29 cellular contexts compared by ENCODE assay signal in the genomic region with DNA sequence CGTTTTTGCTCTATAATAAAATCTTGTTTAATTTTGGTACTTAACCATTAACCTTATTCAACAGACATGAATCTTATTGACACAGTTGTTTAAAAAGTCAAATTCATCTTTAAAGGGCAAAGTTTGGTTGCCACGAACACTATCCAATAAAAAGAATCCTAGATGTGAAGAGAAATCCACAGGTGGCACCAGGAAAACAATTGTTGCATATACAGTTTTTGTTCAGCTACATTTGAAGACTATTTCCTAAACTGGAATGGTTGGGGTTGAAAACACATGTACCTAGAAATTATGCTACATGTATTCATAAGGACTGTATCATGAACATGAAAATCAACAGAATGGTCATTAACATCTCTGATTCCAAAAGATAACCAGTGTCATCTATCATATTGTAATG.
A peak's percentile ranks its signal among the peaks of the same experiment; 100 is the strongest.
DNase-seq lines count a peak whose midpoint lies in the region; ATAC-seq and TF ChIP-seq lines count a peak whose summit lies in the region.
"Had no signal": no experiment of that assay in that cellular context is flagged by ENCODE, and none has a peak within 500 bp of the region (broad histone marks: within the 10 kb centered on the region; RNA-seq: fewer than 3 reads in every experiment).

No MANE protein-coding gene starts in this region.

- H3K36me3 ChIP-seq in HCT116 (ENCODE audit: control insufficient read depth in 1 of 2, insufficient read depth in 2 of 2, low read length in 2 of 2) (no peaks in the 10 kb centered on the region), HEK293 (ENCODE audit: control insufficient read depth in 2 of 2, insufficient read depth in 1 of 2, low read length in 2 of 2) (no peaks in the 10 kb centered on the region)
- H3K36me3 ChIP-seq: BE2C; BLaER1; BLaER1 treated with 17β-estradiol and CSF1 and Interleukin-3, amounts not matched to agents 10 nM and 100 nM had no signal

- ATAC-seq in HCT116: no peak
- ATAC-seq: A549; CD8-positive, alpha-beta T cell had no signal

- no peak overlapping the region for H3K27ac ChIP-seq in HCT116 (ENCODE audit: low read depth, low read length)
- no peak overlapping the region for H3K27ac ChIP-seq in HEK293 (ENCODE audit: extremely low read depth, low read depth, low read length)
- H3K27ac ChIP-seq: 22Rv1; A549; BLaER1; BLaER1 treated with 17β-estradiol and CSF1 and Interleukin-3, amounts not matched to agents 10 nM and 100 nM; C4-2B had no signal

- no peaks in the 10 kb centered on the region for H3K27me3 ChIP-seq in HCT116 (ENCODE audit: insufficient read depth, low read length)
- H3K27me3 ChIP-seq: BE2C; BLaER1; BLaER1 treated with 17β-estradiol and CSF1 and Interleukin-3, amounts not matched to agents 10 nM and 100 nM had no signal

- H4K20me1 ChIP-seq in HCT116 (ENCODE audit: insufficient read depth): no peaks in the 10 kb centered on the region
- H4K20me1 ChIP-seq: BLaER1; BLaER1 treated with 17β-estradiol and CSF1 and Interleukin-3, amounts not matched to agents 10 nM and 100 nM had no signal

- H3K4me3 ChIP-seq in HCT116 (replicated peaks in 1 of 2; ENCODE audit: low read depth in 1 of 2, low read length in 2 of 2) (no peak overlapping the region), HEK293 (ENCODE audit: low read depth, low read length) (no peak overlapping the region)
- H3K4me3 ChIP-seq: A549; BLaER1; BLaER1 treated with 17β-estradiol and CSF1 and Interleukin-3, amounts not matched to agents 10 nM and 100 nM had no signal

- POLR2A ChIA-PET in HCT116 (lab: Charles Lee) (no interaction called here), HEK293 (lab: Yijun Ruan, JAX) (no interaction called here)

- TF ChIP-seq POLR2A in HCT116 (IDR thresholded peaks at IDR 0.05; ENCODE audit: borderline replicate concordance, extremely low read depth, insufficient read depth, insufficient read length): no peak

- TF ChIP-seq RAD21 in HCT116 (IDR thresholded peaks at IDR 0.05; ENCODE audit: low read depth): no peak

- RAD21 ChIA-PET in HCT116 (lab: Charles Lee; ENCODE audit: low non-redundant PET in 1 of 2, low total read pairs in 2 of 2, uncharacterized antibody in 2 of 2, unreplicated experiment in 2 of 2): no interaction called here

- H2AFZ ChIP-seq in HCT116 (ENCODE audit: low read depth, low read length, poor library complexity, severe bottlenecking): peak overlapping the region; percentile 10

- intact Hi-C loops in HCT116 (cut with micrococcal nuclease): no loop called here
- intact Hi-C loops in head of caudate nucleus (cut with DNase I): no loop called here

- TF ChIP-seq CTCF in HCT116 (IDR thresholded peaks at IDR 0.05 in 2 of 3, conservative IDR thresholded peaks at IDR 0.05 in 1 of 3; ENCODE audit: borderline replicate concordance in 1 of 3, insufficient read depth in 1 of 3, low read depth in 2 of 3, low read length in 2 of 3) (no peak), HEK293 (tag by site-specific recombination; IDR thresholded peaks at IDR 0.05) (no peak)

- BruUV-seq in HCT116 (replicated peaks; lab: Mats Ljungman, UMichigan): no TSS peak

- H3K4me1 ChIP-seq in HCT116 (ENCODE audit: control insufficient read depth in 1 of 2, insufficient read depth in 2 of 2, low read length in 2 of 2): no peaks in the 10 kb centered on the region
- no peaks in the 10 kb centered on the region for H3K4me1 ChIP-seq in HEK293 (ENCODE audit: control insufficient read depth, insufficient read depth, low read length)
- H3K4me1 ChIP-seq: A549, BE2C, Caco-2 had no signal

- no peaks in the 10 kb centered on the region for H3K9me3 ChIP-seq in HCT116 (ENCODE audit: control insufficient read depth in 1 of 2, insufficient read depth in 1 of 2, low read depth in 1 of 2, low read length in 2 of 2)
- H3K9me3 ChIP-seq in HEK293 (ENCODE audit: control insufficient read depth, insufficient read depth, low read depth, low read length): no peaks in the 10 kb centered on the region
- H3K9me3 ChIP-seq: A549, BE2C, BLaER1, Caco-2 had no signal

- no peak overlapping the region for H3K4me2 ChIP-seq in HCT116 (ENCODE audit: low read length)
- H3K4me2 ChIP-seq: A549; BLaER1; BLaER1 treated with 17β-estradiol and CSF1 and Interleukin-3, amounts not matched to agents 10 nM and 100 nM had no signal

- H3K9me2 ChIP-seq in HCT116 (ENCODE audit: insufficient read depth): no peaks in the 10 kb centered on the region

- no peak for DNase-seq in HCT116 (ENCODE audit: low read depth, low spot score)
- DNase-seq in head of caudate nucleus: no peak
- no peak for DNase-seq in NCI-H1694 treated with DMSO at 0.1 percent for 48 hours (lab: John Stamatoyannopoulos, UW)
- DNase-seq: 8988T; ACHN; AML-193; BE2C; C1 segment of cervical spinal cord; Caco-2; Calu3; CD4-positive, alpha-beta memory T cell; CD4-positive, alpha-beta T cell; CD4-positive, CD25-positive, alpha-beta regulatory T cell; CD8-positive, alpha-beta memory T cell; CD8-positive, alpha-beta T cell; COR-L47; DMS 273 treated with DMSO at 0.1 percent for 48 hours; DMS153; DMS53; DMS79; DMS79 treated with DMSO at 0.1 percent for 48 hours; DND-41; EL had no signal

- CTCF ChIA-PET in HCT116 (lab: Charles Lee): interaction anchor here (0.6 kb wide), 1 partner anchor 15 kb away, joined by 3 read pairs; no protein-coding TSS in a partner anchor
- CTCF ChIA-PET in HEK293 (lab: Yijun Ruan, JAX): no interaction called here

- H3K79me2 ChIP-seq in HCT116 (ENCODE audit: insufficient read depth, low read length): no peaks in the 10 kb centered on the region

- H3K9ac ChIP-seq in HCT116 (ENCODE audit: low read length): no peak overlapping the region
- H3K9ac ChIP-seq: BLaER1; BLaER1 treated with 17β-estradiol and CSF1 and Interleukin-3, amounts not matched to agents 10 nM and 100 nM had no signal

TF ChIP-seq in HCT116, 20 proteins besides CTCF, POLR2A, EP300 and RAD21 (continues in another document):
- TF ChIP-seq SIN3A (IDR thresholded peaks at IDR 0.05; ENCODE audit: low read depth): no peak
- no peak for TF ChIP-seq JUND (IDR thresholded peaks at IDR 0.05)
- no peak for TF ChIP-seq FOSL1 (IDR thresholded peaks at IDR 0.05; ENCODE audit: low read depth)
- TF ChIP-seq EZH2 (IDR thresholded peaks at IDR 0.05): no peak
- no peak for TF ChIP-seq ATF3 (IDR thresholded peaks at IDR 0.05)
- no peak for TF ChIP-seq CEBPB (IDR thresholded peaks at IDR 0.05; ENCODE audit: low read depth)
- TF ChIP-seq SRF (IDR thresholded peaks at IDR 0.05; ENCODE audit: low read depth): no peak
- TF ChIP-seq CBX3 (IDR thresholded peaks at IDR 0.05; ENCODE audit: low read depth): no peak
- no peak for TF ChIP-seq ELF1 (IDR thresholded peaks at IDR 0.05; ENCODE audit: borderline replicate concordance, low read depth)
- no peak for TF ChIP-seq TCF7L2 (IDR thresholded peaks at IDR 0.05; ENCODE audit: borderline replicate concordance, extremely low read depth, insufficient read depth, insufficient read length)
- no peak for TF ChIP-seq EGR1 (IDR thresholded peaks at IDR 0.05; ENCODE audit: low read depth)
- no peak for TF ChIP-seq SP1 (IDR thresholded peaks at IDR 0.05; ENCODE audit: low read depth)
- no peak for TF ChIP-seq EZH2phosphoT487 (IDR thresholded peaks at IDR 0.05; ENCODE audit: borderline replicate concordance)
- TF ChIP-seq YY1 (IDR thresholded peaks at IDR 0.05; ENCODE audit: extremely low read depth, insufficient replicate concordance, low read depth, low read length): no peak
- no peak for TF ChIP-seq ZFX (IDR thresholded peaks at IDR 0.05)

TF ChIP-seq in HEK293, 187 proteins besides CTCF, POLR2A, EP300 and RAD21:
- TF ChIP-seq SCRT2 (tag by site-specific recombination; IDR thresholded peaks at IDR 0.05) (peak; percentile 87), ZNF596 (tag by site-specific recombination; IDR thresholded peaks at IDR 0.05) (no peak), SCRT1 (tag by site-specific recombination; IDR thresholded peaks at IDR 0.05; ENCODE audit: borderline replicate concordance) (peak; percentile 85)
